ENCODE assay signal across 23 cellular contexts in the genomic region with DNA sequence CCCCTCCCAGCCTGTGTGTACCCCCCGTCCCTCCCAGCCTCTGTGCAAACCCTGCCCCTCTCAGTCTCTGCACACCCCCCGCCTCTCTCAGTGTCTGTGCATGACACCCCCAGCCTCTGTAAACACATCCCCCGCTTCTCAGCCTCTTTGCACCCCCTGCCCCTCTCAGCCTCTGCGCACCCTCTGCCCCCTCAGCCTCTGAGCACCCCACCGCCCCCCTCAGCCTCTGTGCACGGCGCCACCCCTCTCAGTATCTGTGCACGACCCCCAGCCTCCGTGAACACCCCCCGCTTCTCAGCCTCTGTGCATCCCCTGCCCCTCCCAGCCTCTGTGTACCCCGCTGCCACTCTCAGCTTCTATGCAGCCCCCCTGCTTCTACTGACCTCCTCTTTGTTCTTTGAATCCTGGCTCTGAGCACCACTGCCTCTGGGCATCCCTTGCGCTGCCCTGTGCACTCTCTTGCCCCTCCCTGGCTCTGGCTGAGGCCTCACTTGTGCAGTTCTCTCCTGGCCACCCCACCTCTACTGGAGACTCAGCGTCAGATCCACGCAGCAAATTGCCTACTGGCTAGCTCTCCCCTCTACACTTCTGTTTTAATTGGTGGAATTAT.
"Had no signal": no experiment of that assay in that cellular context is flagged by ENCODE, and none has a peak within 500 bp of the region (broad histone marks: within the 10 kb centered on the region; RNA-seq: fewer than 3 reads in every experiment).

No MANE protein-coding gene starts in this region.

- H3K27ac Mint-ChIP-seq: activated CD8-positive, alpha-beta T cell treated with anti-CD3 and anti-CD28 coated beads for 36 hours; activated naive CD4-positive, alpha-beta T cell treated with anti-CD3 and anti-CD28 coated beads, Interleukin-2, amount 50 U/mL, for 24 hours; activated T-helper 2 cell treated with anti-CD3 and anti-CD28 coated beads, Interferon-gamma antibody, Interleukin-2, Interleukin-4, amounts not matched to agents 10 μg/mL and 5 μg/mL and 100 μg/mL, durations not matched to agents 14 hours and 24 hours and 36 hours had no signal

- H3K9me3 Mint-ChIP-seq: activated CD8-positive, alpha-beta T cell treated with anti-CD3 and anti-CD28 coated beads for 36 hours; activated naive CD4-positive, alpha-beta T cell treated with anti-CD3 and anti-CD28 coated beads, Interleukin-2, amount 50 U/mL, for 24 hours; activated T-helper 2 cell treated with anti-CD3 and anti-CD28 coated beads, Interferon-gamma antibody, Interleukin-2, Interleukin-4, amounts not matched to agents 10 μg/mL and 5 μg/mL and 100 μg/mL, durations not matched to agents 14 hours and 24 hours and 36 hours; T-helper 1 cell treated with Interleukin-12 subunit alpha and Interleukin-12 subunit beta and Interleukin-4 antibody, amounts not matched to agents 30 μg/mL and 1 μg/mL, for 36 hours had no signal

- H3K27ac ChIP-seq: ascending aorta had no signal

- DNase-seq: activated CD4-positive, alpha-beta T cell treated with anti-CD3 and anti-CD28 coated beads for 4 hours; activated CD8-positive, alpha-beta T cell treated with anti-CD3 and anti-CD28 coated beads for 36 hours; activated naive CD4-positive, alpha-beta T cell; activated T-cell treated with anti-CD3 and anti-CD28 coated beads for 4 hours; activated T-cell treated with anti-CD3 and anti-CD28 coated beads, Interleukin-2, amount 50 U/mL, for 48 hours; amniotic stem cell; Karpas-422; MM.1S; NCI-H1105; NCI-H1436; NCI-H1694 treated with DMSO at 0.1 percent for 48 hours; NCI-H2029 treated with DMSO at 0.1 percent for 48 hours; NCI-H510A treated with DMSO at 0.1 percent for 48 hours; NCI-H69; PC-3; SHP77 treated with DMSO at 0.1 percent for 48 hours had no signal

- H3K4me3 Mint-ChIP-seq: activated CD8-positive, alpha-beta T cell treated with anti-CD3 and anti-CD28 coated beads for 36 hours; activated naive CD4-positive, alpha-beta T cell treated with anti-CD3 and anti-CD28 coated beads, Interleukin-2, amount 50 U/mL, for 24 hours; brain; T-helper 1 cell treated with Interleukin-12 subunit alpha and Interleukin-12 subunit beta and Interleukin-4 antibody, amounts not matched to agents 30 μg/mL and 1 μg/mL, for 36 hours had no signal

- H3K36me3 ChIP-seq: ascending aorta had no signal

- H3K36me3 Mint-ChIP-seq: activated naive CD4-positive, alpha-beta T cell treated with anti-CD3 and anti-CD28 coated beads, Interleukin-2, amount 50 U/mL, for 24 hours; brain had no signal

- H3K4me1 ChIP-seq: ascending aorta had no signal

- H3K4me3 ChIP-seq: ascending aorta, K562 had no signal

- H3K4me1 Mint-ChIP-seq: activated naive CD4-positive, alpha-beta T cell treated with anti-CD3 and anti-CD28 coated beads, Interleukin-2, amount 50 U/mL, for 24 hours had no signal

- ATAC-seq: activated CD4-positive, CD25-positive, alpha-beta regulatory T cell treated with anti-CD3 and anti-CD28 coated beads, Interleukin-2, amount 50 U/mL, for 24 hours; activated CD8-positive, alpha-beta T cell treated with anti-CD3 and anti-CD28 coated beads for 36 hours; K562; PC-3 had no signal

- H3K9me3 ChIP-seq: ascending aorta had no signal

- H3K27me3 ChIP-seq: ascending aorta had no signal
